In genomic region chr5:155996123-155996522, GRCh38 we compare ENCODE assay signal across 6 cellular contexts.
"Had no signal": no experiment of that assay in that cellular context is flagged by ENCODE, and none has a peak within 500 bp of the region (broad histone marks: within the 10 kb centered on the region; RNA-seq: fewer than 3 reads in every experiment).

No MANE protein-coding gene starts in this region.

- H3K27ac Mint-ChIP-seq: H9 had no signal

- ATAC-seq: K562 had no signal

- H3K9me3 Mint-ChIP-seq: H9 had no signal

- DNase-seq: GOT3, H9, HCEC 1CT, IMR-90 had no signal

- FAIRE-seq: HTR-8/SVneo, K562 had no signal

- H3K4me3 Mint-ChIP-seq: H9 had no signal

- H3K4me3 ChIP-seq: K562 had no signal
